Comparison of ENCODE assay signal across 9 cellular contexts in the genomic region with DNA sequence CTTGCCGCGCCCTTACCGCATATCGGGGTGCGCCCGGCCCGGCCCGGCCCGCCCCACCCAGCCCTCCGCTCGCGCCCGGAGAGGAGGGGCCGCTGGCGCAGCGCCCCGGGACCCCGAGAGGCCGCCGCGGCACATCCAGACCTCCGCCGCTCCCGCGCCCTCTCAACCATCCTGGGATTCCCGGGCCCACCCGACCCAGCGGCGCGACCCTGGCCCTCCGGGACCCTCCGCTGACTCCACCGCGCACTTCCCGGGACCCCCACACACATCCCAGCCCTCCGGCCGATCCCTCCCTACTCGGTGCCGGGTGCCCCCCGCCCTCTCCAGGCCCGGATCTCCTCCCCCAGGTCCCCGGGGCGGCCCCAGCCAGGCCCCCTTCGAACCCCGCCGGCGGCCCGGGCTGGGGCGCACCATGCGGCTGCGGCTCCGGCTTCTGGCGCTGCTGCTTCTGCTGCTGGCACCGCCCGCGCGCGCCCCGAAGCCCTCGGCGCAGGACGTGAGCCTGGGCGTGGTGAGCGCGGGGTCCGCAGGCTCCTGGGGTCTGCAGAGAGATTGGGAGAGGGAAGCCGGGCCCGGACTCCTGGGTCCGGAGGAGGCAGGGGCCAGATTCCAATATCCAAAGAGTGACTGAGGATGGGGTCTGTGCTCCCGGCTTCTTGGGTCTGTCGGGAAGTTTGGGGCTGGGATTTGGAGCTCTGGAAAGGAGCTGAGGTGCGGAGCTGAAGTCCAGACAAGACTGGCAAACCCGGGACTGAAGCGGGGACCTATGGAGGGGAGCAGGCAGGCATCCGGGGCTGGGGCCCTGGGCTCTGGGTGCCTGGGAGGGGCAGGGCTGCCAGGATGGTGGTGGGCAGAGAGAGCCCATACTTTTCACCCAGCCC.
DNase-seq lines count a peak whose midpoint lies in the region; TF ChIP-seq lines count a peak whose summit lies in the region.
"Had no signal": no experiment of that assay in that cellular context is flagged by ENCODE, and none has a peak within 500 bp of the region (broad histone marks: within the 10 kb centered on the region; RNA-seq: fewer than 3 reads in every experiment).

A gene with protein sequence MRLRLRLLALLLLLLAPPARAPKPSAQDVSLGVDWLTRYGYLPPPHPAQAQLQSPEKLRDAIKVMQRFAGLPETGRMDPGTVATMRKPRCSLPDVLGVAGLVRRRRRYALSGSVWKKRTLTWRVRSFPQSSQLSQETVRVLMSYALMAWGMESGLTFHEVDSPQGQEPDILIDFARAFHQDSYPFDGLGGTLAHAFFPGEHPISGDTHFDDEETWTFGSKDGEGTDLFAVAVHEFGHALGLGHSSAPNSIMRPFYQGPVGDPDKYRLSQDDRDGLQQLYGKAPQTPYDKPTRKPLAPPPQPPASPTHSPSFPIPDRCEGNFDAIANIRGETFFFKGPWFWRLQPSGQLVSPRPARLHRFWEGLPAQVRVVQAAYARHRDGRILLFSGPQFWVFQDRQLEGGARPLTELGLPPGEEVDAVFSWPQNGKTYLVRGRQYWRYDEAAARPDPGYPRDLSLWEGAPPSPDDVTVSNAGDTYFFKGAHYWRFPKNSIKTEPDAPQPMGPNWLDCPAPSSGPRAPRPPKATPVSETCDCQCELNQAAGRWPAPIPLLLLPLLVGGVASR (plus strand): TSS at position 56 of the 881 bp plus-strand sequence. CDS start 357 bp downstream, at position 413.

- no peaks in the 10 kb centered on the region for H4K20me1 ChIP-seq in SU-DHL-6 (ENCODE audit: low read depth, low read length)

- H3K4me3 ChIP-seq in SU-DHL-6 (ENCODE audit: insufficient read depth, low read length, poor library complexity, severe bottlenecking) (peak within 1 kb of the TSS; percentile 25), fibroblast of pulmonary artery (replicated peaks; ENCODE audit: low read depth, low read length) (peak within 1 kb of the TSS; percentile 46), parathyroid adenoma (ENCODE audit: low read depth, low read length) (peak within 1 kb of the TSS; percentile 42)

- H3K4me2 ChIP-seq in SU-DHL-6 (ENCODE audit: low read depth, low read length, poor library complexity, severe bottlenecking) = peak within 1 kb of the TSS; percentile 49
- peak within 1 kb of the TSS; percentile 66 for H3K4me2 ChIP-seq in parathyroid adenoma (ENCODE audit: low read length)

- DNase-seq in fibroblast of pulmonary artery (ENCODE audit: low read depth) (no peak), NCI-H128 (lab: John Stamatoyannopoulos, UW; ENCODE audit: unreplicated experiment) (no peak), NCI-H526 treated with DMSO at 0.1 percent for 48 hours (lab: John Stamatoyannopoulos, UW) (no peak)
- DNase-seq in stimulated activated CD4-positive, alpha-beta T cell treated with anti-CD3 and anti-CD28 coated beads, Interleukin-4, amount 100 ng/mL, for 4 hours = no peak
- no peak for DNase-seq in stimulated activated CD4-positive, alpha-beta T cell treated with anti-CD3 and anti-CD28 coated beads, Interleukin-12 subunit alpha, Interleukin-12 subunit beta, amount 100 ng/mL, for 4 hours
- DNase-seq: GOT3 had no signal

- no peaks in the 10 kb centered on the region for H3K9me3 ChIP-seq in ES-I3 (ENCODE audit: control insufficient read depth, insufficient read depth, low read length)
- no peaks in the 10 kb centered on the region for H3K9me3 ChIP-seq in SU-DHL-6 (ENCODE audit: insufficient read depth, low read length)
- H3K9me3 ChIP-seq in parathyroid adenoma (ENCODE audit: control insufficient read depth, low read length) = no peaks in the 10 kb centered on the region

- TF ChIP-seq CTCF in SU-DHL-6 (IDR thresholded peaks at IDR 0.05; ENCODE audit: insufficient read depth, low read length, poor library complexity, severe bottlenecking) (no peak), fibroblast of pulmonary artery (IDR thresholded peaks at IDR 0.05; ENCODE audit: low read length, missing control alignments) (no peak), parathyroid adenoma (IDR thresholded peaks at IDR 0.05) (no peak)

- no peaks in the 10 kb centered on the region for H3F3A ChIP-seq in SU-DHL-6 (ENCODE audit: insufficient read depth)

- no peak within 1 kb of the TSS for H2AFZ ChIP-seq in SU-DHL-6 (ENCODE audit: low read depth, low read length, severe bottlenecking)
- peak within 1 kb of the TSS; percentile 60 for H2AFZ ChIP-seq in parathyroid adenoma

- no peak within 1 kb of the TSS for H3K27ac ChIP-seq in SU-DHL-6 (ENCODE audit: low read depth, low read length)
- H3K27ac ChIP-seq in parathyroid adenoma = no peak within 1 kb of the TSS

- no peaks in the 10 kb centered on the region for H3K27me3 ChIP-seq in SU-DHL-6 (ENCODE audit: low read length)
- H3K27me3 ChIP-seq in parathyroid adenoma (ENCODE audit: control insufficient read depth, insufficient read depth, low read length) = peaks cover 9% of the 10 kb centered on the region

- peak within 1 kb of the TSS; percentile 75 for H3K9ac ChIP-seq in ES-I3 (ENCODE audit: low read depth, low read length)
- peak within 1 kb of the TSS; percentile 28 for H3K9ac ChIP-seq in SU-DHL-6 (ENCODE audit: low read length)
- no peak within 1 kb of the TSS for H3K9ac ChIP-seq in parathyroid adenoma

- H3K36me3 ChIP-seq in ES-I3 (ENCODE audit: insufficient read depth, low read length) (no peaks in the 10 kb centered on the region), SU-DHL-6 (ENCODE audit: low read length) (no peaks in the 10 kb centered on the region), parathyroid adenoma (ENCODE audit: control insufficient read depth, insufficient read depth, low read length) (no peaks in the 10 kb centered on the region)

- H3K4me1 ChIP-seq in ES-I3 (ENCODE audit: insufficient read depth, low read length) = no peaks in the 10 kb centered on the region
- peaks cover 3% of the 10 kb centered on the region for H3K4me1 ChIP-seq in parathyroid adenoma

- H3K9me2 ChIP-seq in SU-DHL-6 (replicated peaks; ENCODE audit: insufficient read depth, low read length) = no peaks in the 10 kb centered on the region

- H3K79me2 ChIP-seq in SU-DHL-6 (ENCODE audit: insufficient read depth, low read length) (no peaks in the 10 kb centered on the region), parathyroid adenoma (no peaks in the 10 kb centered on the region)
